ENCODE assay signal across 18 cellular contexts in genomic region chr7:140448781-140449180, GRCh38. TPM values are rescaled to one million over a fixed set of nuclear protein-coding genes. Genes with fewer than 3 reads are reported as not detected.
DNase-seq lines count a peak whose midpoint lies in the region; ATAC-seq and TF ChIP-seq lines count a peak whose summit lies in the region.
"Had no signal": no experiment of that assay in that cellular context is flagged by ENCODE, and none has a peak within 500 bp of the region (broad histone marks: within the 10 kb centered on the region; RNA-seq: fewer than 3 reads in every experiment).

No MANE protein-coding gene starts in this region.

- in situ Hi-C loops in GM23248 (cut with MboI): no loop called here

- 52 to 55% methylated on average over 2 of the region's 2 CpGs for WGBS in GM23248 (ENCODE audit: low coverage in 1 of 2, low lambda C conversion rate in 2 of 2, missing lambda C conversion rate in 2 of 2), 2 experiments

- peak overlapping the region; percentile 80 for H3K27ac ChIP-seq in HUES48 (ENCODE audit: low read depth, low read length)
- peak overlapping the region; percentile 78 for H3K27ac ChIP-seq in parathyroid adenoma
- H3K27ac ChIP-seq in GM23248: no peak overlapping the region

- H3F3A ChIP-seq in GM23248 (ENCODE audit: insufficient read depth): no peaks in the 10 kb centered on the region

- H3K4me2 ChIP-seq in parathyroid adenoma (ENCODE audit: low read length) (no peak overlapping the region), GM23248 (ENCODE audit: unreplicated experiment) (no peak overlapping the region)

- ATAC-seq in WTC11: peak; percentile 68
- ATAC-seq in HG03521 (IDR thresholded peaks at IDR 0.05; ENCODE audit: unreplicated experiment): no peak
- ATAC-seq: GM12878 had no signal

- H3K36me3 ChIP-seq in HUES48 (ENCODE audit: control insufficient read depth, insufficient read depth, low read length): peaks cover 16% of the 10 kb centered on the region
- H3K36me3 ChIP-seq in parathyroid adenoma (ENCODE audit: control insufficient read depth, insufficient read depth, low read length): no peaks in the 10 kb centered on the region
- no peaks in the 10 kb centered on the region for H3K36me3 ChIP-seq in GM23248 (ENCODE audit: low read depth)

- no peaks in the 10 kb centered on the region for H4K20me1 ChIP-seq in GM23248 (ENCODE audit: insufficient read depth)

- H3K27me3 Mint-ChIP-seq in WTC11 (ENCODE audit: low read depth): no peaks in the 10 kb centered on the region
- no peaks in the 10 kb centered on the region for H3K27me3 Mint-ChIP-seq in T-helper 2 cell treated with Interferon-gamma antibody and Interleukin-4, amounts not matched to agents 5 μg/mL and 100 μg/mL, for 36 hours (ENCODE audit: low read depth)
- no peaks in the 10 kb centered on the region for H3K27me3 Mint-ChIP-seq in activated naive CD4-positive, alpha-beta T cell treated with anti-CD3 and anti-CD28 coated beads, Interleukin-2, amount 10 ng/mL, durations not matched to agents 7 days and 5 days
- H3K27me3 Mint-ChIP-seq: B cell; CD4-positive, alpha-beta T cell had no signal

- H3K9me3 ChIP-seq in HUES48 (ENCODE audit: control insufficient read depth, insufficient read depth, low read length) (no peaks in the 10 kb centered on the region), parathyroid adenoma (ENCODE audit: control insufficient read depth, low read length) (no peaks in the 10 kb centered on the region), GM23248 (ENCODE audit: low read depth) (no peaks in the 10 kb centered on the region)
- H3K9me3 ChIP-seq: HAP-1 had no signal

- peak overlapping the region; percentile 98 for H3K27ac Mint-ChIP-seq in WTC11
- no peak overlapping the region for H3K27ac Mint-ChIP-seq in T-helper 2 cell treated with Interferon-gamma antibody and Interleukin-4, amounts not matched to agents 5 μg/mL and 100 μg/mL, for 36 hours
- H3K27ac Mint-ChIP-seq in activated naive CD4-positive, alpha-beta T cell treated with anti-CD3 and anti-CD28 coated beads, Interleukin-2, amount 10 ng/mL, durations not matched to agents 7 days and 5 days: no peak overlapping the region
- H3K27ac Mint-ChIP-seq: B cell; CD4-positive, alpha-beta T cell had no signal

- H3K9ac ChIP-seq in HUES48 (ENCODE audit: low read depth, low read length) (no peak overlapping the region), parathyroid adenoma (no peak overlapping the region), GM23248 (no peak overlapping the region)

- H3K79me2 ChIP-seq in parathyroid adenoma: no peaks in the 10 kb centered on the region
- H3K79me2 ChIP-seq in GM23248 (ENCODE audit: insufficient read depth): no peaks in the 10 kb centered on the region

- H3K9me3 Mint-ChIP-seq in WTC11: peaks cover 6% of the 10 kb centered on the region; the same call in 1 of the 2 replicates
- H3K9me3 Mint-ChIP-seq in T-helper 2 cell treated with Interferon-gamma antibody and Interleukin-4, amounts not matched to agents 5 μg/mL and 100 μg/mL, for 36 hours: no peaks in the 10 kb centered on the region
- no peaks in the 10 kb centered on the region for H3K9me3 Mint-ChIP-seq in activated naive CD4-positive, alpha-beta T cell treated with anti-CD3 and anti-CD28 coated beads, Interleukin-2, amount 10 ng/mL, durations not matched to agents 7 days and 5 days
- H3K9me3 Mint-ChIP-seq: CD4-positive, alpha-beta T cell had no signal

- H2AFZ ChIP-seq in parathyroid adenoma (no peak overlapping the region), GM23248 (no peak overlapping the region)

- no peak for DNase-seq in WTC11 (ENCODE audit: low spot score)
- peak; percentile 25 for DNase-seq in iPS DF 19.7 (ENCODE audit: low read depth, low spot score)
- no peak for DNase-seq in T-helper 2 cell treated with Interferon-gamma antibody and Interleukin-4, amounts not matched to agents 5 μg/mL and 100 μg/mL, for 36 hours (ENCODE audit: low spot score)
- DNase-seq in GM23248: no peak
- DNase-seq in activated naive CD4-positive, alpha-beta T cell treated with anti-CD3 and anti-CD28 coated beads, Interleukin-2, amount 10 ng/mL, durations not matched to agents 7 days and 5 days: no peak
- DNase-seq: C1 segment of cervical spinal cord; Calu3; CD4-positive, alpha-beta T cell; DMS 273 treated with DMSO at 0.1 percent for 48 hours; GOT3 had no signal

- no peaks in the 10 kb centered on the region for H3K9me2 ChIP-seq in GM23248 (ENCODE audit: insufficient read depth)

- no peak overlapping the region for H3K4me3 ChIP-seq in HUES48 (ENCODE audit: low read depth, low read length)
- H3K4me3 ChIP-seq in parathyroid adenoma (ENCODE audit: low read depth, low read length): no peak overlapping the region
- H3K4me3 ChIP-seq in GM23248: no peak overlapping the region
- H3K4me3 ChIP-seq: GM12878, HAP-1 had no signal

- H3K4me1 ChIP-seq in HUES48 (ENCODE audit: control insufficient read depth, insufficient read depth, low read length) (peaks cover 36% of the 10 kb centered on the region), parathyroid adenoma (peaks cover 28% of the 10 kb centered on the region), GM23248 (ENCODE audit: insufficient read depth) (no peaks in the 10 kb centered on the region)
- H3K4me1 ChIP-seq: HAP-1 had no signal

- CTCF ChIA-PET in WTC11 (lab: Charles Lee): no interaction called here
- CTCF ChIA-PET in activated naive CD4-positive, alpha-beta T cell treated with anti-CD3 and anti-CD28 coated beads, Interleukin-2, amount 10 ng/mL, durations not matched to agents 7 days and 5 days (lab: Charles Lee): no interaction called here

- H3K4me1 Mint-ChIP-seq in WTC11: peaks cover 68% of the 10 kb centered on the region
- peaks cover 51% of the 10 kb centered on the region for H3K4me1 Mint-ChIP-seq in T-helper 2 cell treated with Interferon-gamma antibody and Interleukin-4, amounts not matched to agents 5 μg/mL and 100 μg/mL, for 36 hours (ENCODE audit: low read depth)
- peaks cover 27% of the 10 kb centered on the region for H3K4me1 Mint-ChIP-seq in activated naive CD4-positive, alpha-beta T cell treated with anti-CD3 and anti-CD28 coated beads, Interleukin-2, amount 10 ng/mL, durations not matched to agents 7 days and 5 days

- H3K36me3 Mint-ChIP-seq in WTC11: peaks cover 18% of the 10 kb centered on the region
- peaks cover 12% of the 10 kb centered on the region for H3K36me3 Mint-ChIP-seq in T-helper 2 cell treated with Interferon-gamma antibody and Interleukin-4, amounts not matched to agents 5 μg/mL and 100 μg/mL, for 36 hours (ENCODE audit: low read depth)
- peaks cover 14% of the 10 kb centered on the region for H3K36me3 Mint-ChIP-seq in activated naive CD4-positive, alpha-beta T cell treated with anti-CD3 and anti-CD28 coated beads, Interleukin-2, amount 10 ng/mL, durations not matched to agents 7 days and 5 days

- H3K4me3 Mint-ChIP-seq in WTC11: peak overlapping the region; percentile 29; the same call in 1 of the 2 replicates
- no peak overlapping the region for H3K4me3 Mint-ChIP-seq in T-helper 2 cell treated with Interferon-gamma antibody and Interleukin-4, amounts not matched to agents 5 μg/mL and 100 μg/mL, for 36 hours
- no peak overlapping the region for H3K4me3 Mint-ChIP-seq in activated naive CD4-positive, alpha-beta T cell treated with anti-CD3 and anti-CD28 coated beads, Interleukin-2, amount 10 ng/mL, durations not matched to agents 7 days and 5 days
- H3K4me3 Mint-ChIP-seq: B cell; CD4-positive, alpha-beta T cell had no signal

- POLR2A ChIA-PET in WTC11 (lab: Charles Lee): no interaction called here

- H3K27me3 ChIP-seq in HUES48 (ENCODE audit: control insufficient read depth, insufficient read depth, low read length) (no peaks in the 10 kb centered on the region), parathyroid adenoma (ENCODE audit: control insufficient read depth, insufficient read depth, low read length) (no peaks in the 10 kb centered on the region), GM23248 (replicated peaks; ENCODE audit: insufficient read depth) (no peaks in the 10 kb centered on the region)

- TF ChIP-seq CTCF in WTC11 (IDR thresholded peaks at IDR 0.05) (no peak), parathyroid adenoma (IDR thresholded peaks at IDR 0.05) (no peak)

TF ChIP-seq in WTC11, 78 proteins besides CTCF, POLR2A, EP300 and RAD21 (continues in another document):
- no peak for TF ChIP-seq TP53 (CRISPR knock-in tag; IDR thresholded peaks at IDR 0.05)
- TF ChIP-seq E2F5 (CRISPR knock-in tag; IDR thresholded peaks at IDR 0.05): no peak
- TF ChIP-seq, protein P1, sequence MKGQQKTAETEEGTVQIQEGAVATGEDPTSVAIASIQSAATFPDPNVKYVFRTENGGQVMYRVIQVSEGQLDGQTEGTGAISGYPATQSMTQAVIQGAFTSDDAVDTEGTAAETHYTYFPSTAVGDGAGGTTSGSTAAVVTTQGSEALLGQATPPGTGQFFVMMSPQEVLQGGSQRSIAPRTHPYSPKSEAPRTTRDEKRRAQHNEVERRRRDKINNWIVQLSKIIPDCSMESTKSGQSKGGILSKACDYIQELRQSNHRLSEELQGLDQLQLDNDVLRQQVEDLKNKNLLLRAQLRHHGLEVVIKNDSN (CRISPR knock-in tag; IDR thresholded peaks at IDR 0.05): no peak
- TF ChIP-seq, protein P2, sequence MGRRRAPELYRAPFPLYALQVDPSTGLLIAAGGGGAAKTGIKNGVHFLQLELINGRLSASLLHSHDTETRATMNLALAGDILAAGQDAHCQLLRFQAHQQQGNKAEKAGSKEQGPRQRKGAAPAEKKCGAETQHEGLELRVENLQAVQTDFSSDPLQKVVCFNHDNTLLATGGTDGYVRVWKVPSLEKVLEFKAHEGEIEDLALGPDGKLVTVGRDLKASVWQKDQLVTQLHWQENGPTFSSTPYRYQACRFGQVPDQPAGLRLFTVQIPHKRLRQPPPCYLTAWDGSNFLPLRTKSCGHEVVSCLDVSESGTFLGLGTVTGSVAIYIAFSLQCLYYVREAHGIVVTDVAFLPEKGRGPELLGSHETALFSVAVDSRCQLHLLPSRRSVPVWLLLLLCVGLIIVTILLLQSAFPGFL (CRISPR knock-in tag; IDR thresholded peaks at IDR 0.05; ENCODE audit: borderline replicate concordance): no peak
- no peak for TF ChIP-seq NR1H2 (CRISPR knock-in tag; IDR thresholded peaks at IDR 0.05)

RNA-seq across cellular contexts. Expression of gene MKRN1, which starts 30.5 kb away (rescaled TPM):
- 106 to 121 TPM (median 106 TPM) in 3 replicates for total RNA-seq in WTC11 (2021)
- 68.8 and 72.7 TPM in 2 replicates for total RNA-seq in GM23248 (2014; rRNA removed; shearing (Covaris generic))
- polyA plus RNA-seq in GM23248 (2016; fragmentation: Nextera tagmentation; extraction: Ambion mirVana): 71.5 and 71.7 TPM in 2 replicates

RNA-seq across cellular contexts. Expression of gene RAB19, which starts 44.9 kb away (rescaled TPM):
- 10.8 to 13.9 TPM (median 13.6 TPM) in 3 replicates for total RNA-seq in WTC11 (2021)
- total RNA-seq in GM23248 (2014; rRNA removed; shearing (Covaris generic)): not detected in 2 replicates
- polyA plus RNA-seq in GM23248 (2016; fragmentation: Nextera tagmentation; extraction: Ambion mirVana): not detected in 2 replicates
- total RNA-seq: Daoy, G401 had no signal

RNA-seq across cellular contexts. Expression of gene SLC37A3, which starts 50.5 kb away (rescaled TPM):
- 48.2 to 54.8 TPM (median 48.7 TPM) in 3 replicates for total RNA-seq in WTC11 (2021)
- total RNA-seq in GM23248 (2014; rRNA removed; shearing (Covaris generic)): 61.7 and 64.5 TPM in 2 replicates
- polyA plus RNA-seq in GM23248 (2016; fragmentation: Nextera tagmentation; extraction: Ambion mirVana): 39.8 and 44.8 TPM in 2 replicates

Comparison
In these comparisons a context has a peak if more than half of its experiments do, and no peak if none do; other contexts are left out.
1. RNA of gene RAB19, which starts 44.9 kb away (total RNA-seq): 10.8 to 13.9 TPM in WTC11; not detected in GM23248; every median in the first group is over 10 times any median in the second.